Comparison of ENCODE assay signal across 16 cellular contexts in the genomic region with DNA sequence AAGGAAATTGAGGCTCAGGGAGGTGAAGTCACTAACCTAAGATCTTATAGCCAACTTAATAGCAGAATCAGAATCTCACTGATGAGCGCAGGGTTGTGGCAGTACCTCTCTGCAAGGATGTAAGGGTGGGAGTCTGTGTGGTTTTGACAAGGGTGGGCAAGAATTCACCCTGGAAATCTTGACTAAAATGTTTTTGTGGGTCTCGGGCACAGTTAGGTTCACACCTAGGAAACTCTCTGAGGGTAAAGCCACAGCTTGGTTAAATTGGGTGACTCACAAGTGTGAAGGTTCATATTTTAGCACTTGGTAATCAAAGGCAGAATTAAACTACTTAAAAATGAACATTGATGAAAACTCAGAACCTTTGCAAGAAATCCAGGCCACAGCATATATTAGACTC.
DNase-seq lines count a peak whose midpoint lies in the region; ATAC-seq, FAIRE-seq and TF ChIP-seq lines count a peak whose summit lies in the region.
"Had no signal": no experiment of that assay in that cellular context is flagged by ENCODE, and none has a peak within 500 bp of the region (broad histone marks: within the 10 kb centered on the region; RNA-seq: fewer than 3 reads in every experiment).

No MANE protein-coding gene starts in this region.

- H3K4me3 Mint-ChIP-seq in activated T-cell treated with anti-CD3 and anti-CD28 coated beads, Interleukin-2, amount 50 U/mL, for 24 hours: no peak overlapping the region
- peak overlapping the region; percentile 52 to 71 (median 63) for H3K4me3 Mint-ChIP-seq in immature natural killer cell
- peak overlapping the region; percentile 29 to 38 for H3K4me3 Mint-ChIP-seq in stimulated activated naive CD8-positive, alpha-beta T cell treated with anti-CD3 and anti-CD28 coated beads, Interleukin-15, amount 100 ng/mL, for 72 hours

- no peak for TF ChIP-seq EP300 in tibial nerve (IDR thresholded peaks at IDR 0.05)

- 87 to 90% methylated on average over 2 of the region's 2 CpGs for WGBS in tibial nerve, 2 donors

- H3K4me1 ChIP-seq in tibial nerve: no peaks in the 10 kb centered on the region
- H3K4me1 ChIP-seq: body of pancreas, foreskin keratinocyte had no signal

- DNase-seq in stimulated activated CD4-positive, alpha-beta T cell treated with anti-CD3 and anti-CD28 coated beads, Interleukin-4, amount 100 ng/mL, for 24 hours: peak; percentile 33
- no peak for DNase-seq in stimulated activated CD4-positive, alpha-beta T cell treated with anti-CD3 and anti-CD28 coated beads, Interleukin-2, amount 100 ng/mL, for 48 hours
- peak; percentile 39 for DNase-seq in activated T-cell treated with anti-CD3 and anti-CD28 coated beads, Interleukin-2, amount 50 U/mL, for 24 hours
- DNase-seq in immature natural killer cell (peak; percentile 71 to 73 (median 72)), tibial nerve (ENCODE audit: low spot score in 2 of 2) (no peak), posterior vena cava (ENCODE audit: low spot score) (no peak), HTR-8/SVneo (ENCODE audit: insufficient read length, low spot score) (no peak)
- peak; percentile 47 to 49 for DNase-seq in stimulated activated naive CD8-positive, alpha-beta T cell treated with anti-CD3 and anti-CD28 coated beads, Interleukin-15, amount 100 ng/mL, for 72 hours
- DNase-seq: body of pancreas, foreskin keratinocyte, NCI-H2029, NCI-H446 treated with DMSO at 0.1 percent for 48 hours, retina, WERI-Rb-1 had no signal

- no peaks in the 10 kb centered on the region for H3K9me3 ChIP-seq in tibial nerve
- H3K9me3 ChIP-seq: body of pancreas had no signal

- ATAC-seq in stimulated activated naive CD8-positive, alpha-beta T cell treated with anti-CD3 and anti-CD28 coated beads, Interleukin-15, amount 100 ng/mL, for 72 hours: peak; percentile 96
- ATAC-seq: body of pancreas, foreskin keratinocyte, K562 had no signal

- H3K27me3 Mint-ChIP-seq in activated T-cell treated with anti-CD3 and anti-CD28 coated beads, Interleukin-2, amount 50 U/mL, for 24 hours: no peaks in the 10 kb centered on the region
- peaks cover 1 to 4% (median 4%) of the 10 kb centered on the region in 3 donors for H3K27me3 Mint-ChIP-seq in immature natural killer cell (ENCODE audit: low read depth in 3 of 3)
- no peaks in the 10 kb centered on the region for H3K27me3 Mint-ChIP-seq in stimulated activated naive CD8-positive, alpha-beta T cell treated with anti-CD3 and anti-CD28 coated beads, Interleukin-15, amount 100 ng/mL, for 72 hours

- no peak overlapping the region for H3K27ac ChIP-seq in tibial nerve
- H3K27ac ChIP-seq: body of pancreas, foreskin keratinocyte, WERI-Rb-1 had no signal

- H3K36me3 Mint-ChIP-seq in activated T-cell treated with anti-CD3 and anti-CD28 coated beads, Interleukin-2, amount 50 U/mL, for 24 hours (ENCODE audit: low read depth): no peaks in the 10 kb centered on the region
- peaks cover 0 to 2% (median 0%) of the 10 kb centered on the region in 3 donors for H3K36me3 Mint-ChIP-seq in immature natural killer cell

- H3K9me3 Mint-ChIP-seq in activated T-cell treated with anti-CD3 and anti-CD28 coated beads, Interleukin-2, amount 50 U/mL, for 24 hours: peaks cover 11% of the 10 kb centered on the region
- peaks cover 0 to 4% (median 0%) of the 10 kb centered on the region in 6 donors for H3K9me3 Mint-ChIP-seq in immature natural killer cell
- peaks cover 14 to 25% of the 10 kb centered on the region in 2 donors for H3K9me3 Mint-ChIP-seq in stimulated activated naive CD8-positive, alpha-beta T cell treated with anti-CD3 and anti-CD28 coated beads, Interleukin-15, amount 100 ng/mL, for 72 hours

- intact Hi-C loops in posterior vena cava (cut with DNase I): no loop called here

- H3K27ac Mint-ChIP-seq in activated T-cell treated with anti-CD3 and anti-CD28 coated beads, Interleukin-2, amount 50 U/mL, for 24 hours: peak overlapping the region; percentile 42
- peak overlapping the region; percentile 4 to 53 (median 33) for H3K27ac Mint-ChIP-seq in immature natural killer cell
- no peak overlapping the region for H3K27ac Mint-ChIP-seq in stimulated activated naive CD8-positive, alpha-beta T cell treated with anti-CD3 and anti-CD28 coated beads, Interleukin-15, amount 100 ng/mL, for 72 hours

- no peak for FAIRE-seq in HTR-8/SVneo (lab: Jason Lieb, UNC)
- FAIRE-seq: D721Med, K562 had no signal

- no peaks in the 10 kb centered on the region for H3K27me3 ChIP-seq in tibial nerve
- H3K27me3 ChIP-seq: body of pancreas, foreskin keratinocyte had no signal

- no peak for TF ChIP-seq POLR2A in tibial nerve (IDR thresholded peaks at IDR 0.05)

- H3K4me1 Mint-ChIP-seq in activated T-cell treated with anti-CD3 and anti-CD28 coated beads, Interleukin-2, amount 50 U/mL, for 24 hours (ENCODE audit: low read depth): peaks cover 63% of the 10 kb centered on the region
- H3K4me1 Mint-ChIP-seq in immature natural killer cell: peaks cover 54 to 71% of the 10 kb centered on the region in 2 donors
- peaks cover 59% of the 10 kb centered on the region for H3K4me1 Mint-ChIP-seq in stimulated activated naive CD8-positive, alpha-beta T cell treated with anti-CD3 and anti-CD28 coated beads, Interleukin-15, amount 100 ng/mL, for 72 hours

- H3K36me3 ChIP-seq in tibial nerve: no peaks in the 10 kb centered on the region
- H3K36me3 ChIP-seq: WERI-Rb-1 had no signal

- no peak for TF ChIP-seq CTCF in tibial nerve (IDR thresholded peaks at IDR 0.05)

- no peak overlapping the region for H3K4me3 ChIP-seq in tibial nerve
- H3K4me3 ChIP-seq: body of pancreas, K562 had no signal

Comparison
In these comparisons a context has a peak if more than half of its experiments do, and no peak if none do; other contexts are left out.
1. DNase-seq: peak in stimulated activated CD4-positive, alpha-beta T cell treated with anti-CD3 and anti-CD28 coated beads, Interleukin-4, amount 100 ng/mL, for 24 hours (single experiment), activated T-cell treated with anti-CD3 and anti-CD28 coated beads, Interleukin-2, amount 50 U/mL, for 24 hours (single experiment), immature natural killer cell (3 of 3) and stimulated activated naive CD8-positive, alpha-beta T cell treated with anti-CD3 and anti-CD28 coated beads, Interleukin-15, amount 100 ng/mL, for 72 hours (2 of 2); none in stimulated activated CD4-positive, alpha-beta T cell treated with anti-CD3 and anti-CD28 coated beads, Interleukin-2, amount 100 ng/mL, for 48 hours (0 of 2), tibial nerve (0 of 2), posterior vena cava (single experiment) and HTR-8/SVneo (single experiment).
2. H3K27ac Mint-ChIP-seq: peak in activated T-cell treated with anti-CD3 and anti-CD28 coated beads, Interleukin-2, amount 50 U/mL, for 24 hours (single experiment) and immature natural killer cell (6 of 6); none in stimulated activated naive CD8-positive, alpha-beta T cell treated with anti-CD3 and anti-CD28 coated beads, Interleukin-15, amount 100 ng/mL, for 72 hours (0 of 2).